9 cellular contexts compared by ENCODE assay signal in the genomic region with DNA sequence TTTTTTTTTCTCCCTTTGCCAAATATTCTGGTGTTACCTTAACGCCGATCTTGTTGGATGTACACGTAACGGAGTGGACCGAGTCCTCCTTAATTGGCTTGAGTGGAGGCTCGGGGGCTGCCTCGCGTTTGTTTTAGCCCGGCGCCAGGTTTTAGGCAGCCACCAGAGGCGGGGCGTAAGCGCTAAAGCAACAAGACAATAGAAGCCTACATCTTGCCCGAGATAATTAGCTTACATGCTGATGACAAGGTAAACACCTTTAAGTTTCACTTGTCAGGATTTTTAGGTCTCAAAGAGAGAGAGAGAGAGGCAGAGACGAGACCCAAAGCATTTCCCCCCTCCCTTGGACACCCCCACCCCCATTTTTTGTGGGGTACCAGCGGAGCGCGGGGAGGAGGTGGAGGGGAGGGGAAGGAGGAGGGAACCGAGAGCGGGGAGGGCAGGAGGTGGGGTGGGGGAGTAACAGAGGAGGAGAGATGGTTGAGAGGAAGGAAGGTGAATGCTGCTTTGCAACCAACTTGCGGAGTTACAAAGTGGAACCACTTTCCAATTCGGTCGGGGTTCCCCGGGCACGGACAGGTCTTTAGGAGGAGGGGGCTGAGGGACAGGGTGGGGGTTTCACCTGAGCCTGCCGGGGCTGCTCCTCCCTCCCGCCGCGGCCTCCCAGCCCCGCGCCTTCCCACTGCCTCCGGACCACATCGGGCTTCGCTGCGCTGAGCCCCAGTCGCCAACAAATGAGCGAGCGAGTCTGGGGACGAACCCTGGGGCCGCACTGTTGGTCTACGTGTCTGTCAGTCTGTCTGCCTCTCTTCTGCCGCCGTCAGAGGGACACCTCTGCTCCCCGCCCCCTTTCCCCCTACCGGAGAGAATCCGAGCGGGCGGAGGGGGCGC. TPM values are rescaled to one million over a fixed set of nuclear protein-coding genes. Genes with fewer than 3 reads are reported as not detected.
DNase-seq lines count a peak whose midpoint lies in the region; ATAC-seq and TF ChIP-seq lines count a peak whose summit lies in the region.
"Had no signal": no experiment of that assay in that cellular context is flagged by ENCODE, and none has a peak within 500 bp of the region (broad histone marks: within the 10 kb centered on the region; RNA-seq: fewer than 3 reads in every experiment).

A gene (minus strand): TSS at position 802 of the 891 bp plus-strand sequence. CDS start 103 bp downstream, at position 699.

- H3K36me3 Mint-ChIP-seq in activated CD4-positive, alpha-beta T cell treated with anti-CD3 and anti-CD28 coated beads for 36 hours (ENCODE audit: low read depth), result peaks cover 1% of the 10 kb centered on the region
- H3K36me3 Mint-ChIP-seq in stimulated activated naive B cell treated with anti-CD40 and anti-IgM and Interleukin-4, amounts not matched to agents 10 μg/mL and 1 μg/mL and 100 μg/mL, for 72 hours, result peaks cover 0 to 5% of the 10 kb centered on the region in 2 donors

- no peaks in the 10 kb centered on the region for H3K9me3 ChIP-seq in esophagus squamous epithelium

- 1 to 3% methylated on average over 25 to 38 of the region's 49 CpGs for WGBS in esophagus squamous epithelium, 2 donors

- peak; percentile 24 for DNase-seq in activated CD4-positive, alpha-beta T cell treated with anti-CD3 and anti-CD28 coated beads for 36 hours
- no peak for DNase-seq in activated CD4-positive, alpha-beta T cell treated with anti-CD3 and anti-CD28 coated beads, Interleukin-2, amount 50 U/mL, for 1 hour
- DNase-seq in NCI-H510A (lab: John Stamatoyannopoulos, UW), result peak; percentile 86
- no peak for DNase-seq in esophagus squamous epithelium (lab: John Stamatoyannopoulos, UW)
- DNase-seq in stimulated activated naive B cell treated with anti-CD40 and anti-IgM and Interleukin-4, amounts not matched to agents 10 μg/mL and 1 μg/mL and 100 μg/mL, for 72 hours, result no peak
- no peak for DNase-seq in effector CD4-positive, alpha-beta T cell

- peak within 1 kb of the TSS; percentile 22 to 60 (median 36) for H3K4me3 ChIP-seq in esophagus squamous epithelium

- CTCF ChIA-PET in activated CD4-positive, alpha-beta T cell treated with anti-CD3 and anti-CD28 coated beads for 36 hours (lab: Charles Lee), result interaction anchor here (1.0 to 1.5 kb wide), 2 partner anchors 9 to 11 kb away, joined by 3 read pairs; no protein-coding TSS in a partner anchor

- H3K27ac ChIP-seq in esophagus squamous epithelium, result no peak within 1 kb of the TSS

- H3K36me3 ChIP-seq in esophagus squamous epithelium, result no peaks in the 10 kb centered on the region

- H3K27ac Mint-ChIP-seq in activated CD4-positive, alpha-beta T cell treated with anti-CD3 and anti-CD28 coated beads for 36 hours, result no peak within 1 kb of the TSS
- peak within 1 kb of the TSS; percentile 79 for H3K27ac Mint-ChIP-seq in stimulated activated naive B cell treated with anti-CD40 and anti-IgM and Interleukin-4, amounts not matched to agents 10 μg/mL and 1 μg/mL and 100 μg/mL, for 72 hours

- no peak for TF ChIP-seq POLR2A in esophagus squamous epithelium (IDR thresholded peaks at IDR 0.05)

- peaks cover 67% of the 10 kb centered on the region for H3K27me3 Mint-ChIP-seq in activated CD4-positive, alpha-beta T cell treated with anti-CD3 and anti-CD28 coated beads for 36 hours
- H3K27me3 Mint-ChIP-seq in stimulated activated naive B cell treated with anti-CD40 and anti-IgM and Interleukin-4, amounts not matched to agents 10 μg/mL and 1 μg/mL and 100 μg/mL, for 72 hours, result peaks cover 62 to 87% of the 10 kb centered on the region in 2 donors

- TF ChIP-seq CTCF in esophagus squamous epithelium (IDR thresholded peaks at IDR 0.05), result no peak

- ATAC-seq in activated CD4-positive, alpha-beta T cell treated with anti-CD3 and anti-CD28 coated beads for 36 hours, result no peak
- ATAC-seq in stimulated activated naive B cell treated with anti-CD40 and anti-IgM and Interleukin-4, amounts not matched to agents 10 μg/mL and 1 μg/mL and 100 μg/mL, for 72 hours (replicated peaks), result no peak
- ATAC-seq in HG03457 (IDR thresholded peaks at IDR 0.05; ENCODE audit: unreplicated experiment) (no peak), HG03196 (IDR thresholded peaks at IDR 0.05; ENCODE audit: unreplicated experiment) (no peak)

- peaks cover 18% of the 10 kb centered on the region for H3K4me1 Mint-ChIP-seq in activated CD4-positive, alpha-beta T cell treated with anti-CD3 and anti-CD28 coated beads for 36 hours
- peaks cover 11 to 17% of the 10 kb centered on the region in 2 donors for H3K4me1 Mint-ChIP-seq in stimulated activated naive B cell treated with anti-CD40 and anti-IgM and Interleukin-4, amounts not matched to agents 10 μg/mL and 1 μg/mL and 100 μg/mL, for 72 hours

- intact Hi-C loops in activated CD4-positive, alpha-beta T cell treated with anti-CD3 and anti-CD28 coated beads for 36 hours (cut with DNase I, micrococcal nuclease), result loop anchor here (2.0 to 5.0 kb wide), 5 partner anchors 15 to 1693 kb away; no protein-coding TSS in a partner anchor
- intact Hi-C loops in esophagus squamous epithelium (cut with DNase I), result no loop called here

- peak within 1 kb of the TSS; percentile 41 for H3K4me3 Mint-ChIP-seq in activated CD4-positive, alpha-beta T cell treated with anti-CD3 and anti-CD28 coated beads for 36 hours
- H3K4me3 Mint-ChIP-seq in stimulated activated naive B cell treated with anti-CD40 and anti-IgM and Interleukin-4, amounts not matched to agents 10 μg/mL and 1 μg/mL and 100 μg/mL, for 72 hours, result peak within 1 kb of the TSS; percentile 65 to 69

- peaks cover 44 to 100% (median 66%) of the 10 kb centered on the region in 4 donors for H3K27me3 ChIP-seq in esophagus squamous epithelium

- H3K9me3 Mint-ChIP-seq in activated CD4-positive, alpha-beta T cell treated with anti-CD3 and anti-CD28 coated beads for 36 hours (ENCODE audit: low read depth), result no peaks in the 10 kb centered on the region
- H3K9me3 Mint-ChIP-seq in stimulated activated naive B cell treated with anti-CD40 and anti-IgM and Interleukin-4, amounts not matched to agents 10 μg/mL and 1 μg/mL and 100 μg/mL, for 72 hours, result no peaks in the 10 kb centered on the region

- POLR2A ChIA-PET in activated CD4-positive, alpha-beta T cell treated with anti-CD3 and anti-CD28 coated beads for 36 hours (lab: Charles Lee), result no interaction called here

- H3K4me1 ChIP-seq in esophagus squamous epithelium, result peaks cover 29 to 69% (median 41%) of the 10 kb centered on the region in 3 donors

RNA-seq across cellular contexts. Expression of the gene that starts here (rescaled TPM):
- not detected for total RNA-seq in activated CD4-positive, alpha-beta T cell treated with anti-CD3 and anti-CD28 coated beads for 36 hours
- total RNA-seq in esophagus squamous epithelium, result not detected
- total RNA-seq: T-helper 2 cell treated with Interferon-gamma antibody and Interleukin-4, amounts not matched to agents 100 ng/mL and 5 ng/mL, for 36 hours had no signal

Comparison
In these comparisons a context has a peak if more than half of its experiments do, and no peak if none do; other contexts are left out.
1. Peak in DNase-seq in activated CD4-positive, alpha-beta T cell treated with anti-CD3 and anti-CD28 coated beads for 36 hours; RNA of the gene not detected or under 1 TPM.